Comparison of ENCODE assay signal across 8 cellular contexts in the genomic region with DNA sequence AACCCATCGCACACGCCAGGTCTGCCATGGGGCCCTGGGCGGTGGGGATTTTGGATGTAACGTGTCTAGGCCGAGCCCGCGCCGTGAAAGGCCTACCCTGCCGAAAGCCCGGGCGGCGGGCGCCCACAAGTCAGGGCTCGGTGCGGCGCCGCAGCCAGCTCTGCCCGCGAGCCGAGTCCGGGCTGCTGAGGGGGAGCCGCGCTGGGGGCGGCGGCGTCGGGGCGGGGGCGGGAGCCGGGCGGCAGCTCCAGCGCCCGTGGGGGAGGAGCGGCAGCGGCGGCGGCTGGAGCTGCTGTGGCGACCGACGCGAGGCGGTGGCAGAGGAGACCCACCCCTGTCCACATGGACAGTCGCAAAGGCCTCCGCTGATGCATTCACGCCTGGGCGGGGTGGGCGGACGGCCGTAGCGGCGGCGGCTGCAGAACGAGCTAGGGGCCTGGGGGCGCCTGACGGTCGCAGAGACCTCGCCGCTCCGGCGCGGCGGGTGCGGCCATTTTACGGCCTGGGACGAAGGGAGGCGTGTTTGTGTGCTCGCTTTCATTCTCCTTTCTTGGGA. TPM values are rescaled to one million over a fixed set of nuclear protein-coding genes. Genes with fewer than 3 reads are reported as not detected.
DNase-seq lines count a peak whose midpoint lies in the region; ATAC-seq and TF ChIP-seq lines count a peak whose summit lies in the region.

A gene with protein sequence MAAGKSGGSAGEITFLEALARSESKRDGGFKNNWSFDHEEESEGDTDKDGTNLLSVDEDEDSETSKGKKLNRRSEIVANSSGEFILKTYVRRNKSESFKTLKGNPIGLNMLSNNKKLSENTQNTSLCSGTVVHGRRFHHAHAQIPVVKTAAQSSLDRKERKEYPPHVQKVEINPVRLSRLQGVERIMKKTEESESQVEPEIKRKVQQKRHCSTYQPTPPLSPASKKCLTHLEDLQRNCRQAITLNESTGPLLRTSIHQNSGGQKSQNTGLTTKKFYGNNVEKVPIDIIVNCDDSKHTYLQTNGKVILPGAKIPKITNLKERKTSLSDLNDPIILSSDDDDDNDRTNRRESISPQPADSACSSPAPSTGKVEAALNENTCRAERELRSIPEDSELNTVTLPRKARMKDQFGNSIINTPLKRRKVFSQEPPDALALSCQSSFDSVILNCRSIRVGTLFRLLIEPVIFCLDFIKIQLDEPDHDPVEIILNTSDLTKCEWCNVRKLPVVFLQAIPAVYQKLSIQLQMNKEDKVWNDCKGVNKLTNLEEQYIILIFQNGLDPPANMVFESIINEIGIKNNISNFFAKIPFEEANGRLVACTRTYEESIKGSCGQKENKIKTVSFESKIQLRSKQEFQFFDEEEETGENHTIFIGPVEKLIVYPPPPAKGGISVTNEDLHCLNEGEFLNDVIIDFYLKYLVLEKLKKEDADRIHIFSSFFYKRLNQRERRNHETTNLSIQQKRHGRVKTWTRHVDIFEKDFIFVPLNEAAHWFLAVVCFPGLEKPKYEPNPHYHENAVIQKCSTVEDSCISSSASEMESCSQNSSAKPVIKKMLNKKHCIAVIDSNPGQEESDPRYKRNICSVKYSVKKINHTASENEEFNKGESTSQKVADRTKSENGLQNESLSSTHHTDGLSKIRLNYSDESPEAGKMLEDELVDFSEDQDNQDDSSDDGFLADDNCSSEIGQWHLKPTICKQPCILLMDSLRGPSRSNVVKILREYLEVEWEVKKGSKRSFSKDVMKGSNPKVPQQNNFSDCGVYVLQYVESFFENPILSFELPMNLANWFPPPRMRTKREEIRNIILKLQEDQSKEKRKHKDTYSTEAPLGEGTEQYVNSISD (plus strand): TSS at position 273 of the 556 bp plus-strand sequence. CDS start 645 bp downstream, outside the sequence.

- intact Hi-C loops in left lung (cut with DNase I) = no loop called here

- no peaks in the 10 kb centered on the region for H3K9me3 ChIP-seq in left lung

- no peaks in the 10 kb centered on the region for H3K36me3 ChIP-seq in left lung

- DNase-seq in AG09319 (ENCODE audit: extremely low read depth, low read depth) (peak; percentile 47), NCI-H460 (ENCODE audit: extremely low read depth, low read depth) (peak; percentile 58), cortex of kidney (lab: John Stamatoyannopoulos, UW) (peak; percentile 20), left lung (peak; percentile 87 to 94)
- peak; percentile 69 for DNase-seq in activated CD4-positive, alpha-beta T cell treated with anti-CD3 and anti-CD28 coated beads, Interleukin-2, amount 50 U/mL, for 1 hour
- peak; percentile 73 for DNase-seq in stimulated activated CD4-positive, alpha-beta T cell treated with anti-CD3 and anti-CD28 coated beads, Interleukin-2, amount 100 ng/mL, for 4 hours (ENCODE audit: low read depth)

- H3K4me1 ChIP-seq in left lung = peaks cover 6 to 48% of the 10 kb centered on the region in 2 donors

- ATAC-seq in GM18870 (IDR thresholded peaks at IDR 0.05; ENCODE audit: unreplicated experiment) = peak; percentile 42
- peak; percentile 60 for ATAC-seq in HG03103 (IDR thresholded peaks at IDR 0.05; ENCODE audit: low read depth, unreplicated experiment)
- ATAC-seq in left lung = peak; percentile 92

- H3K27ac ChIP-seq in left lung = peak within 1 kb of the TSS; percentile 98 to 99

- no peak for TF ChIP-seq CTCF in AG09319 (IDR thresholded peaks at IDR 0.05; ENCODE audit: low read depth, low read length)
- no peak for TF ChIP-seq CTCF in left lung (IDR thresholded peaks at IDR 0.05)

- H3K27me3 ChIP-seq in left lung = no peaks in the 10 kb centered on the region

- H3K4me3 ChIP-seq in left lung = peak within 1 kb of the TSS; percentile 71 to 78

RNA-seq across cellular contexts. Expression of the gene that starts here (rescaled TPM):
- total RNA-seq in NCI-H460 (2014; rRNA removed; shearing (Covaris generic)) = 73.5 and 86.9 TPM in 2 replicates
- polyA plus RNA-seq in NCI-H460 (2014; cell fraction: nucleus; rRNA removed) = 42.6 and 67.0 TPM in 2 replicates
- total RNA-seq in left lung = 10 to 100 TPM; 72.8 to 82.0 TPM

Comparison
In these comparisons a context has a peak if more than half of its experiments do, and no peak if none do; other contexts are left out.
1. Peak in every context shown above with its lines: DNase-seq, ATAC-seq, H3K4me3 ChIP-seq and H3K27ac ChIP-seq.
2. DNase-seq: peak in every context shown above with its lines; median percentile 90 in left lung; 73 in stimulated activated CD4-positive, alpha-beta T cell treated with anti-CD3 and anti-CD28 coated beads, Interleukin-2, amount 100 ng/mL, for 4 hours; 69 in activated CD4-positive, alpha-beta T cell treated with anti-CD3 and anti-CD28 coated beads, Interleukin-2, amount 50 U/mL, for 1 hour; 58 in NCI-H460; 47 in AG09319; 20 in cortex of kidney.
3. ATAC-seq: peak in every context shown above with its lines; median percentile 92 in left lung; 60 in HG03103; 42 in GM18870.